In genomic region chr1:201809876-201810275, GRCh38 we compare ENCODE assay signal across 36 cellular contexts.
"Had no signal": no experiment of that assay in that cellular context is flagged by ENCODE, and none has a peak within 500 bp of the region (broad histone marks: within the 10 kb centered on the region; RNA-seq: fewer than 3 reads in every experiment).

No MANE protein-coding gene starts in this region.

- H3K27me3 ChIP-seq: adrenal gland, ascending aorta, body of pancreas, brain microvascular endothelial cell, breast epithelium had no signal

- H3K27ac ChIP-seq: adrenal gland, ascending aorta, body of pancreas, brain microvascular endothelial cell, breast epithelium had no signal

- H3K4me3 Mint-ChIP-seq: activated naive CD4-positive, alpha-beta T cell treated with anti-CD3 and anti-CD28 coated beads for 36 hours; activated naive CD4-positive, alpha-beta T cell treated with anti-CD3 and anti-CD28 coated beads, Interleukin-2, amount 10 ng/mL, durations not matched to agents 7 days and 5 days; activated naive CD4-positive, alpha-beta T cell treated with anti-CD3 and anti-CD28 coated beads, Interleukin-2, amount 50 U/mL, for 24 hours; activated naive CD8-positive, alpha-beta T cell; activated naive CD8-positive, alpha-beta T cell treated with anti-CD3 and anti-CD28 coated beads for 36 hours; activated naive CD8-positive, alpha-beta T cell treated with anti-CD3 and anti-CD28 coated beads, Interleukin-2, amount 10 ng/mL, durations not matched to agents 7 days and 5 days; activated naive CD8-positive, alpha-beta T cell treated with anti-CD3 and anti-CD28 coated beads, Interleukin-2, amount 50 U/mL, for 24 hours; activated T-cell treated with anti-CD3 and anti-CD28 coated beads, Interleukin-2, amount 50 U/mL, for 24 hours; activated T-cell treated with anti-CD3 and anti-CD28 coated beads, Interleukin-2, amount 50 U/mL, for 72 hours; activated T-helper 1 cell treated with anti-CD3 and anti-CD28 coated beads, Interleukin-12 subunit alpha, Interleukin-12 subunit beta, Interleukin-2, Interleukin-4 antibody, amounts not matched to agents 30 ng/mL and 10 ng/mL and 1 ng/mL, durations not matched to agents 14 hours and 24 hours and 36 hours; activated T-helper 17 cell treated with anti-CD3 and anti-CD28 coated beads, Interleukin-2, amount 50 U/mL, for 72 hours; brain; central memory CD8-positive, alpha-beta T cell had no signal

- H3K27me3 Mint-ChIP-seq: activated naive CD4-positive, alpha-beta T cell treated with anti-CD3 and anti-CD28 coated beads, Interleukin-2, amount 10 ng/mL, durations not matched to agents 7 days and 5 days; activated naive CD4-positive, alpha-beta T cell treated with anti-CD3 and anti-CD28 coated beads, Interleukin-2, amount 50 U/mL, for 24 hours; activated naive CD8-positive, alpha-beta T cell; activated naive CD8-positive, alpha-beta T cell treated with anti-CD3 and anti-CD28 coated beads for 36 hours; activated naive CD8-positive, alpha-beta T cell treated with anti-CD3 and anti-CD28 coated beads, Interleukin-2, amount 10 ng/mL, durations not matched to agents 7 days and 5 days; activated naive CD8-positive, alpha-beta T cell treated with anti-CD3 and anti-CD28 coated beads, Interleukin-2, amount 50 U/mL, for 24 hours; activated T-cell treated with anti-CD3 and anti-CD28 coated beads, Interleukin-2, amount 50 U/mL, for 24 hours; activated T-helper 17 cell treated with anti-CD3 and anti-CD28 coated beads, Interleukin-2, amount 50 U/mL, for 72 hours; brain; central memory CD8-positive, alpha-beta T cell had no signal

- H3K9me3 ChIP-seq: adrenal gland, ascending aorta, body of pancreas, breast epithelium had no signal

- H3K27ac Mint-ChIP-seq: activated naive CD4-positive, alpha-beta T cell treated with anti-CD3 and anti-CD28 coated beads for 36 hours; activated naive CD4-positive, alpha-beta T cell treated with anti-CD3 and anti-CD28 coated beads, Interleukin-2, amount 10 ng/mL, durations not matched to agents 7 days and 5 days; activated naive CD4-positive, alpha-beta T cell treated with anti-CD3 and anti-CD28 coated beads, Interleukin-2, amount 50 U/mL, for 24 hours; activated naive CD4-positive, alpha-beta T cell treated with anti-CD3 and anti-CD28 coated beads, Interleukin-2, amount 50 U/mL, for 72 hours; activated naive CD8-positive, alpha-beta T cell; activated naive CD8-positive, alpha-beta T cell treated with anti-CD3 and anti-CD28 coated beads for 36 hours; activated naive CD8-positive, alpha-beta T cell treated with anti-CD3 and anti-CD28 coated beads, Interleukin-2, amount 10 ng/mL, durations not matched to agents 7 days and 5 days; activated naive CD8-positive, alpha-beta T cell treated with anti-CD3 and anti-CD28 coated beads, Interleukin-2, amount 50 U/mL, for 24 hours; activated T-cell treated with anti-CD3 and anti-CD28 coated beads, Interleukin-2, amount 50 U/mL, for 24 hours; activated T-cell treated with anti-CD3 and anti-CD28 coated beads, Interleukin-2, amount 50 U/mL, for 72 hours; activated T-helper 1 cell treated with anti-CD3 and anti-CD28 coated beads, Interleukin-12 subunit alpha, Interleukin-12 subunit beta, Interleukin-2, Interleukin-4 antibody, amounts not matched to agents 30 ng/mL and 10 ng/mL and 1 ng/mL, durations not matched to agents 14 hours and 24 hours and 36 hours; activated T-helper 17 cell treated with anti-CD3 and anti-CD28 coated beads, Interleukin-2, amount 50 U/mL, for 72 hours; activated T-helper 2 cell treated with anti-CD3 and anti-CD28 coated beads, Interferon-gamma antibody, Interleukin-2, Interleukin-4, amounts not matched to agents 10 μg/mL and 5 μg/mL and 100 μg/mL, durations not matched to agents 14 hours and 24 hours and 36 hours had no signal

- ATAC-seq: activated naive CD4-positive, alpha-beta T cell treated with anti-CD3 and anti-CD28 coated beads, Interleukin-2, amount 50 U/mL, for 72 hours; activated naive CD8-positive, alpha-beta T cell treated with anti-CD3 and anti-CD28 coated beads, Interleukin-2, amount 50 U/mL, for 24 hours; activated T-cell treated with anti-CD3 and anti-CD28 coated beads, Interleukin-2, amount 50 U/mL, for 72 hours; activated T-helper 17 cell treated with anti-CD3 and anti-CD28 coated beads, Interleukin-2, amount 50 U/mL, for 72 hours; body of pancreas had no signal

- H3K4me1 ChIP-seq: adrenal gland, ascending aorta, body of pancreas, breast epithelium had no signal

- H3K4me1 Mint-ChIP-seq: activated naive CD4-positive, alpha-beta T cell treated with anti-CD3 and anti-CD28 coated beads, Interleukin-2, amount 10 ng/mL, durations not matched to agents 7 days and 5 days; activated naive CD4-positive, alpha-beta T cell treated with anti-CD3 and anti-CD28 coated beads, Interleukin-2, amount 50 U/mL, for 24 hours; activated naive CD8-positive, alpha-beta T cell treated with anti-CD3 and anti-CD28 coated beads for 36 hours; activated naive CD8-positive, alpha-beta T cell treated with anti-CD3 and anti-CD28 coated beads, Interleukin-2, amount 10 ng/mL, durations not matched to agents 7 days and 5 days; activated naive CD8-positive, alpha-beta T cell treated with anti-CD3 and anti-CD28 coated beads, Interleukin-2, amount 50 U/mL, for 24 hours; brain; central memory CD8-positive, alpha-beta T cell had no signal

- H3K36me3 Mint-ChIP-seq: activated naive CD4-positive, alpha-beta T cell treated with anti-CD3 and anti-CD28 coated beads, Interleukin-2, amount 10 ng/mL, durations not matched to agents 7 days and 5 days; activated naive CD4-positive, alpha-beta T cell treated with anti-CD3 and anti-CD28 coated beads, Interleukin-2, amount 50 U/mL, for 72 hours; activated naive CD8-positive, alpha-beta T cell treated with anti-CD3 and anti-CD28 coated beads, Interleukin-2, amount 10 ng/mL, durations not matched to agents 7 days and 5 days had no signal

- DNase-seq: activated effector memory CD4-positive, alpha-beta T cell treated with anti-CD3 and anti-CD28 coated beads, Interleukin-2, amount 50 U/mL, for 16 hours; activated effector memory CD4-positive, alpha-beta T cell treated with Interleukin-2 at 50 U/mL for 16 hours; activated gamma-delta T cell; activated gamma-delta T cell treated with Interleukin-2 at 50 U/mL for 16 hours; activated naive CD4-positive, alpha-beta T cell; activated naive CD4-positive, alpha-beta T cell treated with anti-CD3 and anti-CD28 coated beads for 36 hours; activated naive CD4-positive, alpha-beta T cell treated with anti-CD3 and anti-CD28 coated beads, Interleukin-2, amount 10 ng/mL, durations not matched to agents 7 days and 5 days; activated naive CD4-positive, alpha-beta T cell treated with anti-CD3 and anti-CD28 coated beads, Interleukin-2, amount 50 U/mL, for 16 hours; activated naive CD4-positive, alpha-beta T cell treated with Interleukin-2 at 50 U/mL for 16 hours; activated naive CD8-positive, alpha-beta T cell treated with anti-CD3 and anti-CD28 coated beads for 36 hours; activated naive CD8-positive, alpha-beta T cell treated with anti-CD3 and anti-CD28 coated beads, Interleukin-2, amount 10 ng/mL, durations not matched to agents 7 days and 5 days; activated naive CD8-positive, alpha-beta T cell treated with anti-CD3 and anti-CD28 coated beads, Interleukin-2, amount 50 U/mL, for 24 hours; activated T-cell treated with anti-CD3 and anti-CD28 coated beads, Interleukin-2, amount 50 U/mL, for 1 hour; activated T-cell treated with anti-CD3 and anti-CD28 coated beads, Interleukin-2, amount 50 U/mL, for 24 hours; activated T-cell treated with anti-CD3 and anti-CD28 coated beads, Interleukin-2, amount 50 U/mL, for 48 hours; activated T-cell treated with anti-CD3 and anti-CD28 coated beads, Interleukin-2, amount 50 U/mL, for 72 hours; adrenal gland; amniotic stem cell; amygdala; anterior cingulate cortex; aorta; body of pancreas; brain microvascular endothelial cell; caudate nucleus; central memory CD4-positive, alpha-beta T cell; cerebellar nuclear complex had no signal

- H3K9me3 Mint-ChIP-seq: activated naive CD4-positive, alpha-beta T cell treated with anti-CD3 and anti-CD28 coated beads for 36 hours; activated naive CD4-positive, alpha-beta T cell treated with anti-CD3 and anti-CD28 coated beads, Interleukin-2, amount 10 ng/mL, durations not matched to agents 7 days and 5 days; activated naive CD4-positive, alpha-beta T cell treated with anti-CD3 and anti-CD28 coated beads, Interleukin-2, amount 50 U/mL, for 24 hours; activated naive CD4-positive, alpha-beta T cell treated with anti-CD3 and anti-CD28 coated beads, Interleukin-2, amount 50 U/mL, for 72 hours; activated naive CD8-positive, alpha-beta T cell treated with anti-CD3 and anti-CD28 coated beads for 36 hours; activated naive CD8-positive, alpha-beta T cell treated with anti-CD3 and anti-CD28 coated beads, Interleukin-2, amount 10 ng/mL, durations not matched to agents 7 days and 5 days; activated naive CD8-positive, alpha-beta T cell treated with anti-CD3 and anti-CD28 coated beads, Interleukin-2, amount 50 U/mL, for 24 hours; activated T-cell treated with anti-CD3 and anti-CD28 coated beads, Interleukin-2, amount 50 U/mL, for 24 hours; activated T-cell treated with anti-CD3 and anti-CD28 coated beads, Interleukin-2, amount 50 U/mL, for 72 hours; activated T-helper 1 cell treated with anti-CD3 and anti-CD28 coated beads, Interleukin-12 subunit alpha, Interleukin-12 subunit beta, Interleukin-2, Interleukin-4 antibody, amounts not matched to agents 30 ng/mL and 10 ng/mL and 1 ng/mL, durations not matched to agents 14 hours and 24 hours and 36 hours; activated T-helper 17 cell treated with anti-CD3 and anti-CD28 coated beads, Interleukin-2, amount 50 U/mL, for 72 hours; activated T-helper 2 cell treated with anti-CD3 and anti-CD28 coated beads, Interferon-gamma antibody, Interleukin-2, Interleukin-4, amounts not matched to agents 10 μg/mL and 5 μg/mL and 100 μg/mL, durations not matched to agents 14 hours and 24 hours and 36 hours; brain; central memory CD8-positive, alpha-beta T cell had no signal

- H3K4me3 ChIP-seq: adrenal gland, ascending aorta, body of pancreas, breast epithelium had no signal
